8 cellular contexts compared by ENCODE assay signal in the genomic region with DNA sequence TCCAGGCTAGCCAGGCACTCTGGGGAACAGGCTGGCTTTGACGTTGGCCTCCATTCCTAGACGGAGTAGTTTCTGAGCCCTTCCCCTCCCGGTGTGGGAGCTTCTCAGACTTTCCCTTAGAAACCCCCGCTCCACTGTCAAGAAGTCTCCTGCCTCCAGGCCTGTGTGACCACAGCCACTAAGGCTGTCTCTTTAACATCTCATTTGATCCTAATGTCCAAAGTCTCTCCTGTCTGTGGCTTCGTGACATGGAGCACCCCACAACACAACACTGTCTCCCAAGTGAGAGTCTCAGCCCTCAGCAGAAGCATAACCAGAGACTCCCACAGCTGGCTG. TPM values are rescaled to one million over a fixed set of nuclear protein-coding genes. Genes with fewer than 3 reads are reported as not detected.
DNase-seq lines count a peak whose midpoint lies in the region; ATAC-seq and TF ChIP-seq lines count a peak whose summit lies in the region.

No MANE protein-coding gene starts in this region.

- DNase-seq in mesendoderm (no peak), OCI-M2 (lab: John Stamatoyannopoulos, UW; ENCODE audit: unreplicated experiment) (no peak), ovary (no peak), middle frontal gyrus (ENCODE audit: extremely low spot score, low spot score) (no peak), NCI-H2081 treated with DMSO at 0.1 percent for 48 hours (lab: John Stamatoyannopoulos, UW) (no peak)

- H3K4me3 ChIP-seq in ACC112 (ENCODE audit: low read depth, low read length) (peak overlapping the region; percentile 35), mesendoderm (ENCODE audit: low read length) (no peak overlapping the region), ovary (no peak overlapping the region)

- peak overlapping the region; percentile 23 for H3K4ac ChIP-seq in mesendoderm (ENCODE audit: low read depth, low read length)

- peaks cover 66% of the 10 kb centered on the region for H3K4me1 ChIP-seq in ACC112 (ENCODE audit: control insufficient read depth, insufficient read depth, low read length, unreplicated experiment)
- H3K4me1 ChIP-seq in mesendoderm (ENCODE audit: control insufficient read depth, low read depth, low read length) = peaks cover 43% of the 10 kb centered on the region
- peaks cover 36% of the 10 kb centered on the region for H3K4me1 ChIP-seq in ovary (ENCODE audit: insufficient read depth)

- H3K79me2 ChIP-seq in ACC112 (ENCODE audit: control insufficient read depth, insufficient read depth, low read length, unreplicated experiment) = peaks cover 81% of the 10 kb centered on the region
- peaks cover 55% of the 10 kb centered on the region for H3K79me2 ChIP-seq in mesendoderm (ENCODE audit: control insufficient read depth, insufficient read depth, low read length)

- H3K4me2 ChIP-seq in mesendoderm (ENCODE audit: low read length) = no peak overlapping the region

- H3K36me3 ChIP-seq in ACC112 (ENCODE audit: insufficient read depth, low read length) (peaks cover 17% of the 10 kb centered on the region; the same call in 1 of the 2 replicates), mesendoderm (ENCODE audit: control insufficient read depth, insufficient read depth, low read length) (peaks cover 12% of the 10 kb centered on the region), ovary (no peaks in the 10 kb centered on the region)

- intact Hi-C loops in ovary (cut with DNase I) = loop anchor here in 2 of 4 donors (5.0 kb wide), 2 partner anchors 40 kb away; a partner anchor contains a TSS

- H3K56ac ChIP-seq in mesendoderm (ENCODE audit: low read length) = peak overlapping the region; percentile 80

- H3K18ac ChIP-seq in mesendoderm (ENCODE audit: low read length) = peak overlapping the region; percentile 23

- no peaks in the 10 kb centered on the region for H3K9me3 Mint-ChIP-seq in activated T-helper 17 cell treated with anti-CD3 and anti-CD28 coated beads, Interleukin-2, amount 50 U/mL, for 72 hours

- H2AK5ac ChIP-seq in mesendoderm (ENCODE audit: low read length) = peak overlapping the region; percentile 84

- no peaks in the 10 kb centered on the region for H3K27me3 ChIP-seq in ACC112 (ENCODE audit: insufficient read depth, low read length)
- no peaks in the 10 kb centered on the region for H3K27me3 ChIP-seq in mesendoderm (ENCODE audit: insufficient read depth, low read length, poor library complexity)
- H3K27me3 ChIP-seq in ovary = no peaks in the 10 kb centered on the region

- no peak overlapping the region for H4K8ac ChIP-seq in mesendoderm (ENCODE audit: low read depth, low read length)

- peak overlapping the region; percentile 69 for H2BK5ac ChIP-seq in mesendoderm (ENCODE audit: low read length)

- peaks cover 31% of the 10 kb centered on the region for H3K79me1 ChIP-seq in mesendoderm (ENCODE audit: low read length)

- peaks cover 100% of the 10 kb centered on the region for H3K36me3 Mint-ChIP-seq in activated T-helper 17 cell treated with anti-CD3 and anti-CD28 coated beads, Interleukin-2, amount 50 U/mL, for 72 hours (ENCODE audit: low read depth)

- no peak overlapping the region for H2BK120ac ChIP-seq in mesendoderm (ENCODE audit: low read depth, low read length)

- no peaks in the 10 kb centered on the region for H3K9me3 ChIP-seq in ovary

- H3K4me1 Mint-ChIP-seq in activated T-helper 17 cell treated with anti-CD3 and anti-CD28 coated beads, Interleukin-2, amount 50 U/mL, for 72 hours = peaks cover 67% of the 10 kb centered on the region

- H3K27me3 Mint-ChIP-seq in activated T-helper 17 cell treated with anti-CD3 and anti-CD28 coated beads, Interleukin-2, amount 50 U/mL, for 72 hours = no peaks in the 10 kb centered on the region

- H3K4me3 Mint-ChIP-seq in activated T-helper 17 cell treated with anti-CD3 and anti-CD28 coated beads, Interleukin-2, amount 50 U/mL, for 72 hours = peak overlapping the region; percentile 98

- WGBS in mesendoderm (ENCODE audit: extremely low coverage, insufficient coverage, low lambda C conversion rate) = no CpG with 5 or more reads among the region's 5 CpGs
- 15 to 28% (median 19%) methylated on average over 5 of the region's 5 CpGs for WGBS in ovary, 3 donors

- no peak overlapping the region for H2BK15ac ChIP-seq in mesendoderm (replicated peaks; ENCODE audit: low read depth)

- peak overlapping the region; percentile 100 for H3K27ac Mint-ChIP-seq in activated T-helper 17 cell treated with anti-CD3 and anti-CD28 coated beads, Interleukin-2, amount 50 U/mL, for 72 hours

- no peak overlapping the region for H3K23ac ChIP-seq in mesendoderm (ENCODE audit: low read length)

- no peak overlapping the region for H4K5ac ChIP-seq in mesendoderm (ENCODE audit: low read length)

- H2AFZ ChIP-seq in ACC112 (ENCODE audit: low read length, unreplicated experiment) = no peak overlapping the region

- no peak for TF ChIP-seq POLR2A in ovary (IDR thresholded peaks at IDR 0.05)

- H3K9ac ChIP-seq in mesendoderm (ENCODE audit: low read length) = peak overlapping the region; percentile 58

- no peak for TF ChIP-seq CTCF in ovary (IDR thresholded peaks at IDR 0.05)

- ATAC-seq in GM21723 (IDR thresholded peaks at IDR 0.05; ENCODE audit: unreplicated experiment) = peak; percentile 3
- no peak for ATAC-seq in activated T-helper 17 cell treated with anti-CD3 and anti-CD28 coated beads, Interleukin-2, amount 50 U/mL, for 72 hours (replicated peaks)

- H3K27ac ChIP-seq in ACC112 (ENCODE audit: low read depth, low read length) = peak overlapping the region; percentile 85
- peak overlapping the region; percentile 26 for H3K27ac ChIP-seq in mesendoderm (ENCODE audit: low read depth, low read length)
- H3K27ac ChIP-seq in ovary = peak overlapping the region in 1 of 2 donors; percentile 56

- no peak for TF ChIP-seq EP300 in ovary (IDR thresholded peaks at IDR 0.05)

RNA-seq across cellular contexts. Expression of a gene that starts 6.0 kb away (rescaled TPM):
- total RNA-seq in activated T-helper 17 cell treated with anti-CD3 and anti-CD28 coated beads, Interleukin-2, amount 50 U/mL, for 72 hours = 100 to 1,000 TPM in 1 of 2 donors, 10 to 100 TPM in 1; 42.9 to 145 TPM
- polyA plus RNA-seq in mesendoderm (2013, experiment 1 of 2) = 13.7 TPM
- 13.9 TPM for polyA plus RNA-seq in mesendoderm (2013, experiment 2 of 2)
- 100 to 1,000 TPM in 2 of 7 donors, 10 to 100 TPM in 5; 22.4 to 118 (median 54.9) TPM for total RNA-seq in ovary
- polyA plus RNA-seq in ovary = 10 to 100 TPM in 1 of 2 donors, 1 to 10 TPM in 1; 6.5 to 24.7 TPM

RNA-seq across cellular contexts. Expression of a gene that starts 39.9 kb away (rescaled TPM):
- total RNA-seq in activated T-helper 17 cell treated with anti-CD3 and anti-CD28 coated beads, Interleukin-2, amount 50 U/mL, for 72 hours = 1 to 10 TPM; 2.7 to 4.7 TPM
- polyA plus RNA-seq in mesendoderm (2013, experiment 1 of 2) = 0.44 TPM
- polyA plus RNA-seq in mesendoderm (2013, experiment 2 of 2) = 0.39 TPM
- 10 to 100 TPM in 3 of 7 donors, 1 to 10 TPM in 4; 4.8 to 21.4 (median 9.1) TPM for total RNA-seq in ovary
- 1 to 10 TPM; 4.2 to 4.8 TPM for polyA plus RNA-seq in ovary

RNA-seq across cellular contexts. Expression of a gene that starts 39.9 kb away (rescaled TPM):
- total RNA-seq in activated T-helper 17 cell treated with anti-CD3 and anti-CD28 coated beads, Interleukin-2, amount 50 U/mL, for 72 hours = 10 to 100 TPM; 21.2 to 24.2 TPM
- 12.0 TPM for polyA plus RNA-seq in mesendoderm (2013, experiment 1 of 2)
- polyA plus RNA-seq in mesendoderm (2013, experiment 2 of 2) = 12.0 TPM
- total RNA-seq in ovary = 10 to 100 TPM; 38.0 to 54.5 (median 47.8) TPM
- 10 to 100 TPM; 31.4 to 32.5 TPM for polyA plus RNA-seq in ovary

RNA-seq across cellular contexts. Expression of a gene that starts 45.1 kb away (rescaled TPM):
- 10 to 100 TPM in 1 of 2 donors, under 1 TPM in 1; 0.99 to 17.2 TPM for total RNA-seq in activated T-helper 17 cell treated with anti-CD3 and anti-CD28 coated beads, Interleukin-2, amount 50 U/mL, for 72 hours
- 0.01 TPM for polyA plus RNA-seq in mesendoderm (2013, experiment 1 of 2)
- polyA plus RNA-seq in mesendoderm (2013, experiment 2 of 2) = 0.03 TPM
- total RNA-seq in ovary = under 1 TPM in 2 of 7 donors, not detected in 5; 0.10 to 0.11 TPM
- under 1 TPM; 0.04 to 0.13 TPM for polyA plus RNA-seq in ovary
